8 cellular contexts compared by ENCODE assay signal in genomic region chr16:21599158-21599993, GRCh38. TPM values are rescaled to one million over a fixed set of nuclear protein-coding genes. Genes with fewer than 3 reads are reported as not detected.
DNase-seq lines count a peak whose midpoint lies in the region; ATAC-seq and TF ChIP-seq lines count a peak whose summit lies in the region.

Gene METTL9, plus strand, starts transcription at chr16:21599577. Its CDS starts 157 bp downstream, at chr16:21599734.

- peak; percentile 55 for DNase-seq in AG04449 (ENCODE audit: low read depth, low spot score)
- peak; percentile 97 for DNase-seq in NCI-H2227 treated with DMSO at 0.1 percent for 48 hours (lab: John Stamatoyannopoulos, UW)
- DNase-seq in activated B cell treated with CpG ODN at 0.5 μM for 24 hours: peak; percentile 94
- DNase-seq in caudate nucleus (lab: John Stamatoyannopoulos, UW): peak in 60 of 61 donors; percentile 38 to 98 (median 91)
- DNase-seq in immature natural killer cell: peak; percentile 95
- DNase-seq in spleen: peak; percentile 99

- intact Hi-C loops in activated B cell treated with CpG ODN at 0.5 μM for 24 hours (cut with micrococcal nuclease) (loop anchor here (1.0 to 5.0 kb wide), 6 partner anchors 41 to 1549 kb away; partner anchors contain the start of genes UQCRC2 and USP31), spleen (cut with DNase I; ENCODE audit: low total_unique reads) (no loop called here)

- H3K9me3 ChIP-seq in spleen: no peaks in the 10 kb centered on the region

- POLR2A ChIA-PET in AG04449 (lab: Yijun Ruan, JAX) (no interaction called here), activated B cell treated with CpG ODN at 0.5 μM for 24 hours (lab: Charles Lee) (interaction anchor here (0.5 to 2.1 kb wide), 4 partner anchors 9 to 59 kb away, joined by 4 to 12 read pairs (median 4); no protein-coding TSS in a partner anchor)

- H3K27ac ChIP-seq in caudate nucleus (ENCODE audit: low read depth, low read length): peak within 1 kb of the TSS; percentile 77
- H3K27ac ChIP-seq in spleen: peak within 1 kb of the TSS; percentile 95 to 100 (median 98)

- no peaks in the 10 kb centered on the region for H3K36me3 ChIP-seq in spleen

- H3K4me3 Mint-ChIP-seq in activated B cell treated with CpG ODN at 0.5 μM for 24 hours (peak within 1 kb of the TSS; percentile 89), immature natural killer cell (peak within 1 kb of the TSS; percentile 87 to 98 (median 94))

- TF ChIP-seq CTCF in AG04449 (IDR thresholded peaks at IDR 0.05; ENCODE audit: insufficient read depth, low read length, missing control alignments) (no peak), activated B cell treated with CpG ODN at 0.5 μM for 24 hours (IDR thresholded peaks at IDR 0.05) (no peak), spleen (IDR thresholded peaks at IDR 0.05 in 8 of 11, conservative IDR thresholded peaks at IDR 0.05 in 3 of 11) (peak in 6 of 11 experiments; percentile 17 to 57 (median 34))

- peak within 1 kb of the TSS; percentile 93 for H3K27ac Mint-ChIP-seq in activated B cell treated with CpG ODN at 0.5 μM for 24 hours
- H3K27ac Mint-ChIP-seq in immature natural killer cell: peak within 1 kb of the TSS; percentile 92 to 98 (median 96)

- peak within 1 kb of the TSS; percentile 92 for H3K4me3 ChIP-seq in AG04449 (ENCODE audit: low read depth, low read length)
- peak within 1 kb of the TSS; percentile 72 to 93 (median 88) for H3K4me3 ChIP-seq in spleen

- H3K9me3 Mint-ChIP-seq in activated B cell treated with CpG ODN at 0.5 μM for 24 hours (no peaks in the 10 kb centered on the region), immature natural killer cell (no peaks in the 10 kb centered on the region)

- H3K27me3 ChIP-seq in spleen (replicated peaks in 1 of 7): no peaks in the 10 kb centered on the region

- peaks cover 32% of the 10 kb centered on the region for H3K4me1 Mint-ChIP-seq in activated B cell treated with CpG ODN at 0.5 μM for 24 hours
- peaks cover 39 to 51% of the 10 kb centered on the region in 2 donors for H3K4me1 Mint-ChIP-seq in immature natural killer cell

- CTCF ChIA-PET in AG04449 (lab: Yijun Ruan, JAX): interaction anchor here (1.4 kb wide), 1 partner anchor 58 kb away, joined by 3 read pairs; no protein-coding TSS in a partner anchor
- CTCF ChIA-PET in activated B cell treated with CpG ODN at 0.5 μM for 24 hours (lab: Charles Lee): no interaction called here

- H3K27me3 Mint-ChIP-seq in activated B cell treated with CpG ODN at 0.5 μM for 24 hours (no peaks in the 10 kb centered on the region), immature natural killer cell (ENCODE audit: low read depth in 3 of 3) (peaks cover 0 to 5% (median 2%) of the 10 kb centered on the region in 3 donors)

- H3K36me3 Mint-ChIP-seq in activated B cell treated with CpG ODN at 0.5 μM for 24 hours (ENCODE audit: low read depth) (no peaks in the 10 kb centered on the region), immature natural killer cell (no peaks in the 10 kb centered on the region)

- ATAC-seq in GM18907 (IDR thresholded peaks at IDR 0.05; ENCODE audit: unreplicated experiment) (peak; percentile 90), HG03159 (IDR thresholded peaks at IDR 0.05; ENCODE audit: unreplicated experiment) (peak; percentile 84), activated B cell treated with CpG ODN at 0.5 μM for 24 hours (ENCODE audit: low read depth) (peak; percentile 92)

- H3K4me1 ChIP-seq in spleen: peaks cover 21 to 65% (median 48%) of the 10 kb centered on the region in 6 donors

- 0 to 1% (median 0%) methylated on average over 52 to 93 of the region's 93 CpGs for WGBS in spleen, 5 donors

- TF ChIP-seq POLR2A in spleen (IDR thresholded peaks at IDR 0.05): peak; percentile 4 to 86 (median 84)

RNA-seq across cellular contexts. Expression of gene METTL9, which starts in this region (rescaled TPM):
- 53.3 and 59.2 TPM in 2 replicates for total RNA-seq in activated B cell treated with CpG ODN at 0.5 μM for 24 hours
- polyA plus RNA-seq in immature natural killer cell: 100 to 1,000 TPM; 113 to 149 (median 147) TPM
- total RNA-seq in spleen: 100 to 1,000 TPM in 5 of 7 donors, 10 to 100 TPM in 2; 88.5 to 247 (median 121) TPM
- 10 to 100 TPM; 28.5 to 50.6 (median 45.2) TPM for polyA plus RNA-seq in spleen

Comparison
In these comparisons a context has a peak if more than half of its experiments do, and no peak if none do; other contexts are left out.
1. Peak in every context shown above with its lines: DNase-seq, ATAC-seq, H3K4me3 ChIP-seq and H3K27ac ChIP-seq.
2. CTCF ChIP-seq: peak in spleen (6 of 11); none in AG04449 (single experiment) and activated B cell treated with CpG ODN at 0.5 μM for 24 hours (single experiment).